10 cellular contexts compared by ENCODE assay signal in genomic region chr19:7182489-7182888, GRCh38.
DNase-seq lines count a peak whose midpoint lies in the region; ATAC-seq and TF ChIP-seq lines count a peak whose summit lies in the region.
"Had no signal": no experiment of that assay in that cellular context is flagged by ENCODE, and none has a peak within 500 bp of the region (broad histone marks: within the 10 kb centered on the region; RNA-seq: fewer than 3 reads in every experiment).

No MANE protein-coding gene starts in this region.

- in situ Hi-C loops in brain microvascular endothelial cell (cut with HindIII; ENCODE audit: low pct_ligation_motif_present, low sequenced_read_pairs): no loop called here

- H3K4me3 ChIP-seq in KMS-11 (IDR thresholded peaks at IDR 0.05; ENCODE audit: insufficient read depth, low read depth, low read length) (no peak overlapping the region), brain microvascular endothelial cell (ENCODE audit: low read depth, low read length) (no peak overlapping the region), muscle layer of colon (ENCODE audit: low read depth in 1 of 2, low read length in 2 of 2) (peak overlapping the region in 1 of 2 donors; percentile 2)
- H3K4me3 ChIP-seq: neural progenitor cell had no signal

- no peaks in the 10 kb centered on the region for H4K20me1 ChIP-seq in KMS-11 (ENCODE audit: insufficient read depth)

- H3K4me2 ChIP-seq in KMS-11: peak overlapping the region; percentile 97
- H3K4me2 ChIP-seq: neural progenitor cell had no signal

- H3K4me1 ChIP-seq in KMS-11 (ENCODE audit: low read depth, poor library complexity, severe bottlenecking) (peaks cover 89% of the 10 kb centered on the region), muscle layer of colon (ENCODE audit: insufficient read depth, low read length) (peaks cover 51% of the 10 kb centered on the region)
- H3K4me1 ChIP-seq: neural progenitor cell had no signal

- H3K27ac ChIP-seq in KMS-11 (peak overlapping the region; percentile 96), brain microvascular endothelial cell (peak overlapping the region; percentile 63), muscle layer of colon (ENCODE audit: low read depth, low read length) (peak overlapping the region; percentile 65), temporal lobe (ENCODE audit: low read depth, low read length) (peak overlapping the region; percentile 71)
- H3K27ac ChIP-seq: neural progenitor cell had no signal

- no peak for ATAC-seq in HG03045 (IDR thresholded peaks at IDR 0.05; ENCODE audit: unreplicated experiment)
- no peak for ATAC-seq in HG02759 (IDR thresholded peaks at IDR 0.05; ENCODE audit: unreplicated experiment)

- no peaks in the 10 kb centered on the region for H3K36me3 ChIP-seq in KMS-11 (ENCODE audit: insufficient read depth)
- no peaks in the 10 kb centered on the region for H3K36me3 ChIP-seq in brain microvascular endothelial cell (replicated peaks)
- H3K36me3 ChIP-seq in muscle layer of colon (ENCODE audit: insufficient read depth, low read length): no peaks in the 10 kb centered on the region
- H3K36me3 ChIP-seq: neural progenitor cell had no signal

- no peaks in the 10 kb centered on the region for H3K9me3 ChIP-seq in muscle layer of colon (ENCODE audit: low read length)

- no peak for TF ChIP-seq CTCF in KMS-11 (conservative IDR thresholded peaks at IDR 0.05; ENCODE audit: low read depth, low read length)
- TF ChIP-seq CTCF in brain microvascular endothelial cell (IDR thresholded peaks at IDR 0.05; ENCODE audit: low read depth, low read length, missing control alignments): no peak

- H3K27me3 ChIP-seq in KMS-11 (ENCODE audit: insufficient read depth, low read depth) (no peaks in the 10 kb centered on the region), brain microvascular endothelial cell (replicated peaks) (no peaks in the 10 kb centered on the region), muscle layer of colon (ENCODE audit: control insufficient read depth in 1 of 2, insufficient read depth in 2 of 2, low read length in 2 of 2) (no peaks in the 10 kb centered on the region)
- H3K27me3 ChIP-seq: neural progenitor cell had no signal

- H3K9ac ChIP-seq in KMS-11: peak overlapping the region; percentile 62; the same call in 1 of the 2 replicates
- H3K9ac ChIP-seq in muscle layer of colon (ENCODE audit: low read length): peak overlapping the region; percentile 35
- H3K9ac ChIP-seq: neural progenitor cell had no signal

- H3K79me2 ChIP-seq in KMS-11 (ENCODE audit: insufficient read depth, low read depth): peaks cover 45% of the 10 kb centered on the region

- H2AFZ ChIP-seq in KMS-11 (ENCODE audit: low read depth): no peak overlapping the region
- H2AFZ ChIP-seq: neural progenitor cell had no signal

- DNase-seq in brain microvascular endothelial cell (no peak), retina (no peak)
- DNase-seq: activated CD4-positive, alpha-beta T cell treated with anti-CD3 and anti-CD28 coated beads, Interleukin-2, amount 50 U/mL, for 4 hours; NCI-H2171 had no signal
